3 cellular contexts compared by ENCODE assay signal in the genomic region with DNA sequence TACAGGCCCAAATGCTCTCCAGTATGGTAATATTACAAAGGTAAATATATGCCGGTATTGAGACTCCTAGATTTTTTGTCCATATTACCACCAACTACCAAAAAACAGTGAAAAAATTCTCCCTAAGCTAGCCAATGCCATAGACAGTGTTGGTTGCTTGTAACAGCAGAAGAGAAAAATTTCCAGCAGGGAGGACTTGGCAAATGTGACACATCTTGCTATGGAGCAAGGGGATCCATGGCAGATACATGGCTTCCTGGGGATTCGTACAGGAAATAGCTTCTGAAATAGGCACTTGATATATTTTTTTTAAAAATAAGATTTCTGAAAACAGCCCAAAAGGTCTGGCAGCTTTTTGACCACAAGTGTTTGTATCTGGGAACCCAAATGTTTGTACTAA.
"Had no signal": no experiment of that assay in that cellular context is flagged by ENCODE, and none has a peak within 500 bp of the region (broad histone marks: within the 10 kb centered on the region; RNA-seq: fewer than 3 reads in every experiment).

No MANE protein-coding gene starts in this region.

- DNase-seq: GDM1, GF-D8 had no signal

- ATAC-seq: GM12878 had no signal

- H3K4me3 ChIP-seq: GM12878 had no signal
